ENCODE assay signal across 11 cellular contexts in genomic region chrX:107571296-107571998, GRCh38. TPM values are rescaled to one million over a fixed set of nuclear protein-coding genes. Genes with fewer than 3 reads are reported as not detected.
DNase-seq lines count a peak whose midpoint lies in the region; ATAC-seq, FAIRE-seq and TF ChIP-seq lines count a peak whose summit lies in the region.
"Had no signal": no experiment of that assay in that cellular context is flagged by ENCODE, and none has a peak within 500 bp of the region (broad histone marks: within the 10 kb centered on the region; RNA-seq: fewer than 3 reads in every experiment).

No MANE protein-coding gene starts in this region.

- H3K4me3 Mint-ChIP-seq in activated CD8-positive, alpha-beta memory T cell treated with anti-CD3 and anti-CD28 coated beads, Interleukin-2, amount 10 ng/mL, durations not matched to agents 7 days and 5 days = no peak overlapping the region
- H3K4me3 Mint-ChIP-seq: CD8-positive, alpha-beta T cell; central memory CD8-positive, alpha-beta T cell had no signal

- peaks cover 6% of the 10 kb centered on the region for H3K27me3 Mint-ChIP-seq in activated CD8-positive, alpha-beta memory T cell treated with anti-CD3 and anti-CD28 coated beads, Interleukin-2, amount 10 ng/mL, durations not matched to agents 7 days and 5 days
- H3K27me3 Mint-ChIP-seq: central memory CD8-positive, alpha-beta T cell had no signal

- peak overlapping the region; percentile 28 for H3K9ac ChIP-seq in adipocyte (ENCODE audit: low read length)

- intact Hi-C loops in transverse colon (cut with DNase I; ENCODE audit: low total_unique reads) = no loop called here

- H3K9me3 Mint-ChIP-seq in activated CD8-positive, alpha-beta memory T cell treated with anti-CD3 and anti-CD28 coated beads, Interleukin-2, amount 10 ng/mL, durations not matched to agents 7 days and 5 days (ENCODE audit: low read depth) = no peaks in the 10 kb centered on the region
- H3K9me3 Mint-ChIP-seq: CD8-positive, alpha-beta T cell; central memory CD8-positive, alpha-beta T cell had no signal

- peaks cover 3% of the 10 kb centered on the region for H3K36me3 Mint-ChIP-seq in activated CD8-positive, alpha-beta memory T cell treated with anti-CD3 and anti-CD28 coated beads, Interleukin-2, amount 10 ng/mL, durations not matched to agents 7 days and 5 days
- H3K36me3 Mint-ChIP-seq: CD8-positive, alpha-beta T cell had no signal

- peaks cover 9% of the 10 kb centered on the region for H3K27me3 ChIP-seq in adipocyte (replicated peaks; ENCODE audit: control insufficient read depth, insufficient read depth, low read length)
- no peaks in the 10 kb centered on the region for H3K27me3 ChIP-seq in hepatocyte
- H3K27me3 ChIP-seq in transverse colon = no peaks in the 10 kb centered on the region

- H2AFZ ChIP-seq in hepatocyte = no peak overlapping the region

- no peaks in the 10 kb centered on the region for H3K9me2 ChIP-seq in hepatocyte (replicated peaks; ENCODE audit: insufficient read depth)

- ATAC-seq in A549 (peak; percentile 90 to 95), GM21576 (IDR thresholded peaks at IDR 0.05; ENCODE audit: unreplicated experiment) (no peak), GM21447 (IDR thresholded peaks at IDR 0.05; ENCODE audit: unreplicated experiment) (no peak)
- no peak for ATAC-seq in activated CD8-positive, alpha-beta memory T cell treated with anti-CD3 and anti-CD28 coated beads, Interleukin-2, amount 10 ng/mL, durations not matched to agents 7 days and 5 days
- ATAC-seq: CD8-positive, alpha-beta T cell had no signal

- H4K20me1 ChIP-seq in hepatocyte (ENCODE audit: insufficient read depth, poor library complexity, severe bottlenecking) = no peaks in the 10 kb centered on the region

- DNase-seq in A549 (ENCODE audit: low read depth in 1 of 2, low spot score in 1 of 2) (peak; percentile 66 to 68), GOT3 (lab: John Stamatoyannopoulos, UW) (peak; percentile 4), adipocyte (ENCODE audit: low read depth) (peak; percentile 72), hepatocyte (ENCODE audit: low spot score) (peak; percentile 32), transverse colon (no peak)
- DNase-seq in activated CD8-positive, alpha-beta memory T cell treated with anti-CD3 and anti-CD28 coated beads, Interleukin-2, amount 10 ng/mL, durations not matched to agents 7 days and 5 days = no peak
- DNase-seq: activated CD4-positive, alpha-beta T cell treated with anti-CD3 and anti-CD28 coated beads, Interleukin-2, amount 50 U/mL, for 4 hours; CD8-positive, alpha-beta T cell had no signal

- no peak for TF ChIP-seq RAD21 in A549 (conservative IDR thresholded peaks at IDR 0.05 in 1 of 2, IDR thresholded peaks at IDR 0.05 in 1 of 2)

- FAIRE-seq in A549 (lab: Jason Lieb, UNC) = no peak

- no peak overlapping the region for H3K4me3 ChIP-seq in A549
- H3K4me3 ChIP-seq in adipocyte (ENCODE audit: low read length) = no peak overlapping the region
- no peak overlapping the region for H3K4me3 ChIP-seq in hepatocyte
- H3K4me3 ChIP-seq in transverse colon = no peak overlapping the region

- H3K27ac Mint-ChIP-seq in activated CD8-positive, alpha-beta memory T cell treated with anti-CD3 and anti-CD28 coated beads, Interleukin-2, amount 10 ng/mL, durations not matched to agents 7 days and 5 days = no peak overlapping the region
- H3K27ac Mint-ChIP-seq: CD8-positive, alpha-beta T cell had no signal

- H3K36me3 ChIP-seq in adipocyte (ENCODE audit: control insufficient read depth, insufficient read depth, low read length, severe bottlenecking) = no peaks in the 10 kb centered on the region
- H3K36me3 ChIP-seq in hepatocyte (replicated peaks; ENCODE audit: insufficient read depth, low read depth) = no peaks in the 10 kb centered on the region
- H3K36me3 ChIP-seq in transverse colon = no peaks in the 10 kb centered on the region

- H3K79me2 ChIP-seq in hepatocyte = no peaks in the 10 kb centered on the region

- H3K27ac ChIP-seq in A549 (peak overlapping the region; percentile 52 to 69; a peak in 3 of 6 replicates), hepatocyte (no peak overlapping the region), transverse colon (no peak overlapping the region)

- H3K4me1 ChIP-seq in A549 = peaks cover 21% of the 10 kb centered on the region
- peaks cover 28% of the 10 kb centered on the region for H3K4me1 ChIP-seq in adipocyte (ENCODE audit: control insufficient read depth, insufficient read depth, low read length)
- H3K4me1 ChIP-seq in hepatocyte (ENCODE audit: insufficient read depth) = no peaks in the 10 kb centered on the region
- H3K4me1 ChIP-seq in transverse colon = no peaks in the 10 kb centered on the region

- TF ChIP-seq CTCF in A549 (IDR thresholded peaks at IDR 0.05) (no peak), hepatocyte (IDR thresholded peaks at IDR 0.05; ENCODE audit: poor library complexity) (no peak), transverse colon (IDR thresholded peaks at IDR 0.05) (no peak)

- TF ChIP-seq EP300 in A549 (IDR thresholded peaks at IDR 0.05) (no peak), transverse colon (IDR thresholded peaks at IDR 0.05; ENCODE audit: low read depth) (no peak)

- WGBS in A549 (ENCODE audit: missing lambda C conversion rate) = 6% methylated on average over 9 of the region's 9 CpGs
- 69% methylated on average over 9 of the region's 9 CpGs for WGBS in hepatocyte (ENCODE audit: low lambda C conversion rate, missing lambda C conversion rate)
- 70 to 71% methylated on average over 1 to 9 of the region's 9 CpGs for WGBS in transverse colon (ENCODE audit: low coverage in 1 of 2), 2 donors

- no peaks in the 10 kb centered on the region for H3K9me3 ChIP-seq in A549
- H3K9me3 ChIP-seq in adipocyte (ENCODE audit: control insufficient read depth, low read length) = peaks cover 6% of the 10 kb centered on the region
- no peaks in the 10 kb centered on the region for H3K9me3 ChIP-seq in hepatocyte (ENCODE audit: low read depth)
- no peaks in the 10 kb centered on the region for H3K9me3 ChIP-seq in transverse colon

- TF ChIP-seq POLR2A in A549 (IDR thresholded peaks at IDR 0.05; ENCODE audit: low read length) (no peak), transverse colon (IDR thresholded peaks at IDR 0.05) (no peak)

- POLR2A ChIA-PET in A549 (lab: Yijun Ruan, JAX) = interaction anchor here (1.9 kb wide), 1 partner anchor 57 kb away, joined by 15 read pairs; the partner anchor contains the start of gene PRPS1

- H3K4me2 ChIP-seq in A549 (peak overlapping the region; percentile 50), hepatocyte (no peak overlapping the region)

- H3K4me1 Mint-ChIP-seq in activated CD8-positive, alpha-beta memory T cell treated with anti-CD3 and anti-CD28 coated beads, Interleukin-2, amount 10 ng/mL, durations not matched to agents 7 days and 5 days = peaks cover under 1% of the 10 kb centered on the region
- H3K4me1 Mint-ChIP-seq: central memory CD8-positive, alpha-beta T cell had no signal

- in situ Hi-C loops in transverse colon (cut with MboI; ENCODE audit: low pct_ligation_motif_present in 1 of 4, low pct_unique_long_range_greater_than_20kb in 1 of 4, low sequenced_read_pairs in 3 of 4) = no loop called here

- CTCF ChIA-PET in A549 (lab: Yijun Ruan, JAX) = interaction anchor here (0.9 to 2.1 kb wide), 3 partner anchors 33 to 101 kb away, joined by 3 to 5 read pairs (median 4); no protein-coding TSS in a partner anchor
- CTCF ChIA-PET in activated CD8-positive, alpha-beta memory T cell treated with anti-CD3 and anti-CD28 coated beads, Interleukin-2, amount 10 ng/mL, durations not matched to agents 7 days and 5 days (lab: Charles Lee) = no interaction called here

TF ChIP-seq in A549, 52 proteins besides CTCF, POLR2A, EP300 and RAD21 (continues in another document):
- TF ChIP-seq HMGXB4 (CRISPR knock-in tag; IDR thresholded peaks at IDR 0.05; ENCODE audit: borderline replicate concordance) (no peak), KDM5A (IDR thresholded peaks at IDR 0.05) (no peak), CBX2 (IDR thresholded peaks at IDR 0.05; ENCODE audit: borderline replicate concordance, low read depth) (no peak), CHD2 (IDR thresholded peaks at IDR 0.05; ENCODE audit: low read length, partially characterized antibody) (no peak), FOSL2 (IDR thresholded peaks at IDR 0.05) (0 out of 2 replicates have a peak, but pooled peaks have one; percentile 34), FOSL2 (CRISPR knock-in tag; IDR thresholded peaks at IDR 0.05) (peak; percentile 69), ATOH8 (CRISPR knock-in tag; IDR thresholded peaks at IDR 0.05; ENCODE audit: low read depth) (no peak), GATA3 (IDR thresholded peaks at IDR 0.05; ENCODE audit: borderline replicate concordance) (peak; percentile 12; the same call in 1 of the 2 replicates), RNF2 (IDR thresholded peaks at IDR 0.05; ENCODE audit: borderline replicate concordance, low read depth) (no peak)

RNA-seq across cellular contexts. Expression of gene PRPS1, which starts 56.9 kb away (rescaled TPM):
- polyA plus RNA-seq in A549 (2011; rRNA removed) = 125 and 140 TPM in 2 replicates
- 87.6 and 94.8 TPM in 2 replicates for polyA plus RNA-seq in A549 (2012; cell fraction: cytosol; rRNA removed)
- 32.8 and 64.7 TPM in 2 replicates for polyA plus RNA-seq in A549 (2012; cell fraction: nucleus; rRNA removed)
- polyA plus RNA-seq in A549 (2017; fragmentation: RNase III; extraction: RNeasy Plus Mini Kit Qiagen cat#74134 plus additional on column Dnase treatment) = 113 to 121 TPM (median 121 TPM) in 3 replicates
- polyA minus RNA-seq in A549 (2011; rRNA and poly(A)+ RNA removed) = 69.3 and 69.5 TPM in 2 replicates
- total RNA-seq in hepatocyte = 59.2 and 68.4 TPM in 2 replicates
- 38.7 and 41.1 TPM in 2 replicates for polyA plus RNA-seq in hepatocyte
- 10 to 100 TPM in 2 of 4 donors, 1 to 10 TPM in 2; 1.5 to 16.5 (median 12.4) TPM for total RNA-seq in transverse colon
- 10 to 100 TPM; 68.3 to 75.7 TPM for total RNA-seq in activated CD8-positive, alpha-beta memory T cell treated with anti-CD3 and anti-CD28 coated beads, Interleukin-2, amount 10 ng/mL, durations not matched to agents 7 days and 5 days

Comparison
In these comparisons a context has a peak if more than half of its experiments do, and no peak if none do; other contexts are left out.
1. ATAC-seq: peak in A549 (2 of 2); none in GM21576 (single experiment), GM21447 (single experiment) and activated CD8-positive, alpha-beta memory T cell treated with anti-CD3 and anti-CD28 coated beads, Interleukin-2, amount 10 ng/mL, durations not matched to agents 7 days and 5 days (single experiment).
2. DNase-seq: peak in A549 (2 of 2), GOT3 (single experiment), adipocyte (single experiment) and hepatocyte (single experiment); none in transverse colon (single experiment) and activated CD8-positive, alpha-beta memory T cell treated with anti-CD3 and anti-CD28 coated beads, Interleukin-2, amount 10 ng/mL, durations not matched to agents 7 days and 5 days (single experiment).
3. H3K27ac ChIP-seq: peak in A549 (2 of 2); none in hepatocyte (single experiment) and transverse colon (0 of 4).